24 cellular contexts compared by ENCODE assay signal in genomic region chr15:72680931-72681330, GRCh38. TPM values are rescaled to one million over a fixed set of nuclear protein-coding genes. Genes with fewer than 3 reads are reported as not detected.
"Had no signal": no experiment of that assay in that cellular context is flagged by ENCODE, and none has a peak within 500 bp of the region (broad histone marks: within the 10 kb centered on the region; RNA-seq: fewer than 3 reads in every experiment).

No MANE protein-coding gene starts in this region.

- H3K4me3 Mint-ChIP-seq: activated CD4-positive, alpha-beta memory T cell treated with anti-CD3 and anti-CD28 coated beads for 36 hours; activated CD4-positive, alpha-beta T cell treated with anti-CD3 and anti-CD28 coated beads, Interleukin-2, amount 10 ng/mL, durations not matched to agents 7 days and 5 days; activated naive CD8-positive, alpha-beta T cell treated with anti-CD3 and anti-CD28 coated beads, Interleukin-2, amount 50 U/mL, for 24 hours; activated T-cell treated with anti-CD3 and anti-CD28 coated beads, Interleukin-2, amount 50 U/mL, for 4 hours had no signal

- H3K36me3 Mint-ChIP-seq: activated CD4-positive, alpha-beta memory T cell treated with anti-CD3 and anti-CD28 coated beads for 36 hours had no signal

- FAIRE-seq: bronchial epithelial cell had no signal

- H3K9me3 Mint-ChIP-seq: activated CD4-positive, alpha-beta memory T cell treated with anti-CD3 and anti-CD28 coated beads for 36 hours; activated CD4-positive, alpha-beta T cell treated with anti-CD3 and anti-CD28 coated beads, Interleukin-2, amount 10 ng/mL, durations not matched to agents 7 days and 5 days; activated naive CD4-positive, alpha-beta T cell treated with anti-CD3 and anti-CD28 coated beads, Interleukin-2, amount 50 U/mL, for 72 hours; activated naive CD8-positive, alpha-beta T cell treated with anti-CD3 and anti-CD28 coated beads, Interleukin-2, amount 50 U/mL, for 24 hours; activated T-cell treated with anti-CD3 and anti-CD28 coated beads, Interleukin-2, amount 50 U/mL, for 4 hours had no signal

- ATAC-seq: activated naive CD4-positive, alpha-beta T cell treated with anti-CD3 and anti-CD28 coated beads, Interleukin-2, amount 50 U/mL, for 72 hours; activated naive CD8-positive, alpha-beta T cell treated with anti-CD3 and anti-CD28 coated beads, Interleukin-2, amount 50 U/mL, for 24 hours; activated T-cell treated with anti-CD3 and anti-CD28 coated beads, Interleukin-2, amount 50 U/mL, for 4 hours; body of pancreas had no signal

- DNase-seq: activated CD4-positive, alpha-beta memory T cell treated with anti-CD3 and anti-CD28 coated beads for 36 hours; activated CD4-positive, alpha-beta T cell treated with anti-CD3 and anti-CD28 coated beads, Interleukin-2, amount 10 ng/mL, durations not matched to agents 7 days and 5 days; activated CD4-positive, CD25-positive, alpha-beta regulatory T cell; activated CD8-positive, alpha-beta memory T cell treated with anti-CD3 and anti-CD28 coated beads for 24 hours; activated effector memory CD4-positive, alpha-beta T cell treated with anti-CD3 and anti-CD28 coated beads, Interleukin-2, amount 50 U/mL, for 16 hours; activated naive CD4-positive, alpha-beta T cell treated with Interleukin-2 at 50 U/mL for 16 hours; activated naive CD8-positive, alpha-beta T cell treated with anti-CD3 and anti-CD28 coated beads, Interleukin-2, amount 50 U/mL, for 24 hours; activated T-cell treated with anti-CD3 and anti-CD28 coated beads, Interleukin-2, amount 50 U/mL, for 4 hours; amniotic stem cell; body of pancreas; central memory CD4-positive, alpha-beta T cell; NCI-H1048; NCI-H1930; NCI-H2171; NCI-H2227 treated with DMSO at 0.1 percent for 48 hours; NCI-H446 treated with DMSO at 0.1 percent for 48 hours; NCI-H524 treated with DMSO at 0.1 percent for 48 hours; NCI-H82; Right ventricle myocardium superior; SJCRH30; SK-N-SH; T-helper 1 cell had no signal

- H3K27ac Mint-ChIP-seq: activated CD4-positive, alpha-beta memory T cell treated with anti-CD3 and anti-CD28 coated beads for 36 hours; activated CD4-positive, alpha-beta T cell treated with anti-CD3 and anti-CD28 coated beads, Interleukin-2, amount 10 ng/mL, durations not matched to agents 7 days and 5 days; activated naive CD4-positive, alpha-beta T cell treated with anti-CD3 and anti-CD28 coated beads, Interleukin-2, amount 50 U/mL, for 72 hours; activated naive CD8-positive, alpha-beta T cell treated with anti-CD3 and anti-CD28 coated beads, Interleukin-2, amount 50 U/mL, for 24 hours had no signal

RNA-seq across cellular contexts. Expression of gene HIGD2B, which starts 5.1 kb away (rescaled TPM):
- polyA plus RNA-seq: SK-N-SH had no signal

RNA-seq across cellular contexts. Expression of gene GOLGA6B, which starts 26.4 kb away (rescaled TPM):
- polyA plus RNA-seq: SK-N-SH had no signal
